1 cellular context compared by ENCODE assay signal in genomic region chr17:5584383-5584951, GRCh38.
TF ChIP-seq lines count a peak whose summit lies in the region.

NLRP1 (minus strand) TSS chr17:5584509; CDS start chr17:5583957, 552 bp downstream.

TF ChIP-seq in GM12878, 131 proteins besides CTCF, POLR2A, EP300 and RAD21 (continued from another document):
- peak; percentile 26; the same call in 1 of the 2 replicates for TF ChIP-seq USF2 (IDR thresholded peaks at IDR 0.05; ENCODE audit: borderline replicate concordance, low read depth, low read length)
- TF ChIP-seq POLR2AphosphoS2 (IDR thresholded peaks at IDR 0.05; ENCODE audit: low read depth, low read length), result peak; percentile 24; the same call in 1 of the 2 replicates
- no peak; the same call in 2 of the 3 replicates for TF ChIP-seq POU2F2 (IDR thresholded peaks at IDR 0.05; ENCODE audit: borderline replicate concordance, low read depth, low read length)
